22 cellular contexts compared by ENCODE assay signal in genomic region chr5:41157272-41157671, GRCh38. TPM values are rescaled to one million over a fixed set of nuclear protein-coding genes. Genes with fewer than 3 reads are reported as not detected.
DNase-seq lines count a peak whose midpoint lies in the region; ATAC-seq and TF ChIP-seq lines count a peak whose summit lies in the region.
"Had no signal": no experiment of that assay in that cellular context is flagged by ENCODE, and none has a peak within 500 bp of the region (broad histone marks: within the 10 kb centered on the region; RNA-seq: fewer than 3 reads in every experiment).

No MANE protein-coding gene starts in this region.

- no peak overlapping the region for H3K4me3 ChIP-seq in ACC112 (ENCODE audit: low read depth, low read length)
- no peak overlapping the region for H3K4me3 ChIP-seq in testis
- H3K4me3 ChIP-seq: BLaER1, MG63 had no signal

- no peaks in the 10 kb centered on the region for H3K79me2 ChIP-seq in ACC112 (ENCODE audit: control insufficient read depth, insufficient read depth, low read length, unreplicated experiment)

- H3K9me3 ChIP-seq in testis: no peaks in the 10 kb centered on the region
- H3K9me3 ChIP-seq: BLaER1, MG63 had no signal

- H2AFZ ChIP-seq in ACC112 (ENCODE audit: low read length, unreplicated experiment): no peak overlapping the region

- 82 to 89% methylated on average over 3 of the region's 3 CpGs for WGBS in testis, 2 donors

- H3K27ac ChIP-seq in ACC112 (ENCODE audit: low read depth, low read length) (peak overlapping the region; percentile 91), testis (no peak overlapping the region)
- H3K27ac ChIP-seq: BLaER1 had no signal

- TF ChIP-seq POLR2A in testis (IDR thresholded peaks at IDR 0.05): no peak

- DNase-seq in HS-27A (ENCODE audit: low read depth) (peak; percentile 8), fibroblast of the conjunctiva (ENCODE audit: low read depth) (peak; percentile 47), testis (no peak)
- DNase-seq in activated naive CD4-positive, alpha-beta T cell treated with anti-CD3 and anti-CD28 coated beads, Interleukin-2, amount 50 U/mL, for 16 hours: no peak
- DNase-seq: CD4-positive, alpha-beta memory T cell; DMS153; Karpas-422; MG63; NCI-H1048; NCI-H1436; NCI-H2029; NCI-H2171; SIG-M5 had no signal

- intact Hi-C loops in testis (cut with DNase I; ENCODE audit: low total_unique reads): no loop called here

- no peak for ATAC-seq in SK-N-SH treated with all-trans-retinoic acid at 6 μM for 48 hours
- ATAC-seq in HG02938 (IDR thresholded peaks at IDR 0.05; ENCODE audit: unreplicated experiment): no peak
- ATAC-seq in HG03439 (IDR thresholded peaks at IDR 0.05; ENCODE audit: unreplicated experiment): no peak

- TF ChIP-seq CTCF in testis (IDR thresholded peaks at IDR 0.05): no peak

- H3K27me3 ChIP-seq in ACC112 (ENCODE audit: insufficient read depth, low read length) (no peaks in the 10 kb centered on the region), testis (no peaks in the 10 kb centered on the region)
- H3K27me3 ChIP-seq: BLaER1, MG63 had no signal

- H3K36me3 ChIP-seq in ACC112 (ENCODE audit: insufficient read depth, low read length) (no peaks in the 10 kb centered on the region), testis (ENCODE audit: low read depth, missing control alignments) (no peaks in the 10 kb centered on the region)
- H3K36me3 ChIP-seq: BLaER1, MG63 had no signal

- H3K4me1 ChIP-seq in ACC112 (ENCODE audit: control insufficient read depth, insufficient read depth, low read length, unreplicated experiment): peaks cover 49% of the 10 kb centered on the region
- no peaks in the 10 kb centered on the region for H3K4me1 ChIP-seq in testis
- H3K4me1 ChIP-seq: BLaER1 had no signal

TF ChIP-seq in SK-N-SH treated with all-trans-retinoic acid at 6 μM for 48 hours, 23 proteins besides CTCF, POLR2A, EP300 and RAD21:
- TF ChIP-seq TSHZ2 (CRISPR knock-in tag; IDR thresholded peaks at IDR 0.05) (peak; percentile 65; the same call in 1 of the 2 replicates), BACH2 (CRISPR knock-in tag; IDR thresholded peaks at IDR 0.05; ENCODE audit: borderline replicate concordance) (0 out of 2 replicates have a peak, but pooled peaks have one; percentile 10), CSDC2 (CRISPR knock-in tag; IDR thresholded peaks at IDR 0.05) (no peak), ZNF8 (CRISPR knock-in tag; IDR thresholded peaks at IDR 0.05) (no peak), TCF4 (CRISPR knock-in tag; IDR thresholded peaks at IDR 0.05; ENCODE audit: borderline replicate concordance) (peak; percentile 93), OSR1 (CRISPR knock-in tag; IDR thresholded peaks at IDR 0.05) (no peak), ISL1 (CRISPR knock-in tag; IDR thresholded peaks at IDR 0.05) (peak; percentile 32; the same call in 1 of the 2 replicates)

RNA-seq across cellular contexts. Expression of gene C6, which starts 56.1 kb away (rescaled TPM):
- 1 to 10 TPM; 9.4 to 9.9 TPM for total RNA-seq in testis
- 10.8 TPM for polyA plus RNA-seq in testis (ENCODE audit: insufficient read depth, low read depth, low replicate concordance)
- total RNA-seq: CD4-positive, alpha-beta memory T cell; H4; HT1080; RPMI7951 had no signal
- polyA plus RNA-seq: CD4-positive, alpha-beta memory T cell; IgD-negative memory B cell had no signal

Comparison
In these comparisons a context has a peak if more than half of its experiments do, and no peak if none do; other contexts are left out.
1. DNase-seq: peak in HS-27A (single experiment) and fibroblast of the conjunctiva (single experiment); none in activated naive CD4-positive, alpha-beta T cell treated with anti-CD3 and anti-CD28 coated beads, Interleukin-2, amount 50 U/mL, for 16 hours (single experiment) and testis (single experiment).